Comparison of ENCODE assay signal across 8 cellular contexts in genomic region chr10:133309111-133309719, GRCh38. TPM values are rescaled to one million over a fixed set of nuclear protein-coding genes. Genes with fewer than 3 reads are reported as not detected.
DNase-seq lines count a peak whose midpoint lies in the region; ATAC-seq, FAIRE-seq and TF ChIP-seq lines count a peak whose summit lies in the region.

No MANE protein-coding gene starts in this region.

- peak overlapping the region; percentile 99 for H3K9ac ChIP-seq in keratinocyte (ENCODE audit: control insufficient read depth, extremely low read depth, insufficient read depth, low read length)

- no peaks in the 10 kb centered on the region for H3K9me3 Mint-ChIP-seq in central memory CD8-positive, alpha-beta T cell

- peaks cover 9% of the 10 kb centered on the region for H3K4me1 ChIP-seq in keratinocyte (ENCODE audit: control insufficient read depth, extremely low read depth, insufficient read depth, low read length)

- DNase-seq in 8988T (peak; percentile 74), NCI-H2171 treated with DMSO at 0.1 percent for 48 hours (lab: John Stamatoyannopoulos, UW) (peak; percentile 64), keratinocyte (ENCODE audit: low read depth, low spot score) (peak; percentile 73)
- peak; percentile 78 for DNase-seq in activated CD4-positive, CD25-positive, alpha-beta regulatory T cell treated with anti-CD3 and anti-CD28 coated beads, Interleukin-2, amount 50 U/mL, for 16 hours (ENCODE audit: low read depth, low spot score)
- DNase-seq in central memory CD8-positive, alpha-beta T cell (ENCODE audit: low spot score in 2 of 2) = peak; percentile 91 to 93
- DNase-seq in stimulated activated CD4-positive, alpha-beta T cell treated with anti-CD3 and anti-CD28 coated beads, Interleukin-15, amount 100 ng/mL, for 1 hour (ENCODE audit: low read depth in 1 of 2, low spot score in 1 of 2) = peak; percentile 89 to 91

- no peaks in the 10 kb centered on the region for H3K27me3 ChIP-seq in keratinocyte (ENCODE audit: control insufficient read depth, extremely low read depth, insufficient read depth, low read length)

- peaks cover 25% of the 10 kb centered on the region for H3K36me3 Mint-ChIP-seq in central memory CD8-positive, alpha-beta T cell (ENCODE audit: insufficient read depth)

- peaks cover 15 to 17% of the 10 kb centered on the region in 2 experiments for H3K36me3 ChIP-seq in keratinocyte (ENCODE audit: control insufficient read depth in 2 of 2, extremely low read depth in 1 of 2, insufficient read depth in 2 of 2, low read length in 2 of 2)

- peaks cover 2% of the 10 kb centered on the region for H3K9me1 ChIP-seq in keratinocyte (ENCODE audit: control insufficient read depth, extremely low read depth, insufficient read depth, low read length)

- peak in 1 of 3 experiments; percentile 51 for TF ChIP-seq CTCF in keratinocyte (optimal IDR thresholded peaks at IDR 0.05 in 1 of 3, IDR thresholded peaks at IDR 0.05 in 1 of 3, conservative IDR thresholded peaks at IDR 0.05 in 1 of 3; ENCODE audit: extremely low read depth in 1 of 3, insufficient read depth in 2 of 3, low read length in 3 of 3)

- H3K27ac Mint-ChIP-seq in central memory CD8-positive, alpha-beta T cell (ENCODE audit: low read depth) = peak overlapping the region; percentile 100

- H3K79me2 ChIP-seq in keratinocyte (ENCODE audit: control insufficient read depth, insufficient read depth, low read length) = peaks cover 40% of the 10 kb centered on the region

- H3K27ac ChIP-seq in keratinocyte (ENCODE audit: control insufficient read depth, insufficient read depth, low read length) = peak overlapping the region; percentile 98

- peak overlapping the region; percentile 80 for H2AFZ ChIP-seq in keratinocyte (ENCODE audit: control insufficient read depth, low read length)

- peak overlapping the region; percentile 58 for H3K4me2 ChIP-seq in keratinocyte (ENCODE audit: control insufficient read depth, extremely low read depth, insufficient read depth, low read depth, low read length)

- dilution Hi-C loops in keratinocyte (cut with MboI; ENCODE audit: extremely low pct_ligation_motif_present, low sequenced_read_pairs) = no loop called here

- H3K4me3 Mint-ChIP-seq in central memory CD8-positive, alpha-beta T cell = peak overlapping the region; percentile 95

- H4K20me1 ChIP-seq in keratinocyte (ENCODE audit: control insufficient read depth, extremely low read depth, insufficient read depth, low read length) = peaks cover 3% of the 10 kb centered on the region

- H3K27me3 Mint-ChIP-seq in central memory CD8-positive, alpha-beta T cell = no peaks in the 10 kb centered on the region

- FAIRE-seq in keratinocyte (lab: Jason Lieb, UNC) = no peak

- H3K4me1 Mint-ChIP-seq in central memory CD8-positive, alpha-beta T cell = peaks cover 32% of the 10 kb centered on the region

- no peaks in the 10 kb centered on the region for H3K9me3 ChIP-seq in keratinocyte (ENCODE audit: control insufficient read depth, low read depth, low read length)

- ATAC-seq in GM18519 (IDR thresholded peaks at IDR 0.05; ENCODE audit: low FRiP score, unreplicated experiment) = peak; percentile 64
- ATAC-seq in HG03064 (IDR thresholded peaks at IDR 0.05; ENCODE audit: low read depth, unreplicated experiment) = peak; percentile 67
- peak; percentile 56 for ATAC-seq in central memory CD8-positive, alpha-beta T cell (replicated peaks; ENCODE audit: extremely low read depth, poor library complexity, severe bottlenecking)

- peak overlapping the region; percentile 92 to 98 (median 97) for H3K4me3 ChIP-seq in keratinocyte (ENCODE audit: control insufficient read depth in 2 of 3, extremely low read depth in 1 of 3, insufficient read depth in 2 of 3, low read depth in 1 of 3, low read length in 3 of 3)

RNA-seq across cellular contexts. Expression of gene ZNF511, which starts 0.5 kb away (rescaled TPM):
- 15.3 to 22.0 TPM (median 20.2 TPM) in 3 replicates for polyA plus RNA-seq in keratinocyte
- 13.8 TPM for polyA plus RNA-seq in keratinocyte (2011; ENCODE audit: low read depth)
- polyA plus RNA-seq in keratinocyte (2011; cell fraction: cytosol; rRNA removed) = 11.8 and 12.5 TPM in 2 replicates
- polyA plus RNA-seq in keratinocyte (2011; cell fraction: nucleus; rRNA removed) = 7.4 and 8.4 TPM in 2 replicates
- polyA plus RNA-seq in keratinocyte (2012; ENCODE audit: low replicate concordance) = 8.7 and 29.5 TPM in 2 replicates
- polyA minus RNA-seq in keratinocyte = 11.4 to 25.4 TPM (median 11.7 TPM) in 3 replicates
- 15.0 TPM for polyA minus RNA-seq in keratinocyte (2011; cell fraction: cytosol; rRNA and poly(A)+ RNA removed)
- 2.8 and 3.7 TPM in 2 replicates for polyA minus RNA-seq in keratinocyte (2011; cell fraction: nucleus; rRNA and poly(A)+ RNA removed)

RNA-seq across cellular contexts. Expression of gene TUBGCP2, which starts 0.5 kb away (rescaled TPM):
- polyA plus RNA-seq in keratinocyte = 38.0 to 55.8 TPM (median 48.2 TPM) in 3 replicates
- polyA plus RNA-seq in keratinocyte (2011; ENCODE audit: low read depth) = 18.0 TPM
- polyA plus RNA-seq in keratinocyte (2011; cell fraction: cytosol; rRNA removed) = 40.3 and 41.4 TPM in 2 replicates
- 58.3 and 61.5 TPM in 2 replicates for polyA plus RNA-seq in keratinocyte (2011; cell fraction: nucleus; rRNA removed)
- 33.3 and 56.3 TPM in 2 replicates for polyA plus RNA-seq in keratinocyte (2012; ENCODE audit: low replicate concordance)
- polyA minus RNA-seq in keratinocyte = 55.2 to 61.1 TPM (median 59.1 TPM) in 3 replicates
- polyA minus RNA-seq in keratinocyte (2011; cell fraction: cytosol; rRNA and poly(A)+ RNA removed) = 64.1 TPM
- 35.8 and 45.1 TPM in 2 replicates for polyA minus RNA-seq in keratinocyte (2011; cell fraction: nucleus; rRNA and poly(A)+ RNA removed)

RNA-seq across cellular contexts. Expression of gene CALY, which starts 27.5 kb away (rescaled TPM):
- polyA plus RNA-seq in keratinocyte = not detected in 3 replicates
- not detected for polyA plus RNA-seq in keratinocyte (2011; ENCODE audit: low read depth)
- not detected in 2 replicates for polyA plus RNA-seq in keratinocyte (2011; cell fraction: cytosol; rRNA removed)
- not detected in 2 replicates for polyA plus RNA-seq in keratinocyte (2011; cell fraction: nucleus; rRNA removed)
- polyA plus RNA-seq in keratinocyte (2012; ENCODE audit: low replicate concordance) = not detected in 2 replicates
- polyA minus RNA-seq in keratinocyte = not detected in 3 replicates
- polyA minus RNA-seq in keratinocyte (2011; cell fraction: cytosol; rRNA and poly(A)+ RNA removed) = not detected
- not detected in 2 replicates for polyA minus RNA-seq in keratinocyte (2011; cell fraction: nucleus; rRNA and poly(A)+ RNA removed)

RNA-seq across cellular contexts. Expression of gene ADAM8, which starts 32.5 kb away (rescaled TPM):
- polyA plus RNA-seq in keratinocyte = 24.9 to 55.4 TPM (median 42.0 TPM) in 3 replicates
- polyA plus RNA-seq in keratinocyte (2011; ENCODE audit: low read depth) = 7.8 TPM
- 11.9 and 24.8 TPM in 2 replicates for polyA plus RNA-seq in keratinocyte (2011; cell fraction: cytosol; rRNA removed)
- polyA plus RNA-seq in keratinocyte (2011; cell fraction: nucleus; rRNA removed) = 109 and 146 TPM in 2 replicates
- polyA plus RNA-seq in keratinocyte (2012; ENCODE audit: low replicate concordance) = 16.9 and 79.9 TPM in 2 replicates
- polyA minus RNA-seq in keratinocyte = 29.4 to 137 TPM (median 55.5 TPM) in 3 replicates
- 57.0 TPM for polyA minus RNA-seq in keratinocyte (2011; cell fraction: cytosol; rRNA and poly(A)+ RNA removed)
- polyA minus RNA-seq in keratinocyte (2011; cell fraction: nucleus; rRNA and poly(A)+ RNA removed) = 109 and 137 TPM in 2 replicates

RNA-seq across cellular contexts. Expression of gene PRAP1, which starts 38.0 kb away (rescaled TPM):
- not detected in 3 replicates for polyA plus RNA-seq in keratinocyte
- not detected for polyA plus RNA-seq in keratinocyte (2011; ENCODE audit: low read depth)
- polyA plus RNA-seq in keratinocyte (2011; cell fraction: cytosol; rRNA removed) = not detected in 2 replicates
- polyA plus RNA-seq in keratinocyte (2011; cell fraction: nucleus; rRNA removed) = not detected in 2 replicates
- not detected in 2 replicates for polyA plus RNA-seq in keratinocyte (2012; ENCODE audit: low replicate concordance)
- polyA minus RNA-seq in keratinocyte = not detected in 3 replicates
- polyA minus RNA-seq in keratinocyte (2011; cell fraction: cytosol; rRNA and poly(A)+ RNA removed) = not detected
- polyA minus RNA-seq in keratinocyte (2011; cell fraction: nucleus; rRNA and poly(A)+ RNA removed) = not detected in 2 replicates

Comparison
In these comparisons a context has a peak if more than half of its experiments do, and no peak if none do; other contexts are left out.
1. Peak in every context shown above with its lines: DNase-seq, ATAC-seq, H3K4me3 ChIP-seq and H3K27ac ChIP-seq.